ENCODE assay signal across 3 cellular contexts in genomic region chr11:1682225-1682901, GRCh38.
TF ChIP-seq lines count a peak whose summit lies in the region.

No MANE protein-coding gene starts in this region.

TF ChIP-seq in GM23338, 12 proteins besides CTCF, POLR2A, EP300 and RAD21 (continued from another document and continues in another):
- no peak for TF ChIP-seq ETS1 (IDR thresholded peaks at IDR 0.05)
- TF ChIP-seq NANOG (IDR thresholded peaks at IDR 0.05; ENCODE audit: borderline replicate concordance), result no peak
- no peak for TF ChIP-seq ZNF114 (CRISPR knock-in tag; IDR thresholded peaks at IDR 0.05)
- TF ChIP-seq EZH2 (IDR thresholded peaks at IDR 0.05; ENCODE audit: low read depth, unreplicated experiment), result no peak
- TF ChIP-seq ZNF331 (CRISPR knock-in tag; IDR thresholded peaks at IDR 0.05; ENCODE audit: low read depth), result no peak

TF ChIP-seq in WTC11, 78 proteins besides CTCF, POLR2A, EP300 and RAD21 (continued from another document):
- no peak for TF ChIP-seq FOXP4 (CRISPR knock-in tag; IDR thresholded peaks at IDR 0.05)
- TF ChIP-seq ZNF121 (CRISPR knock-in tag; IDR thresholded peaks at IDR 0.05), result no peak

TF ChIP-seq in liver, 16 proteins besides CTCF, POLR2A, EP300 and RAD21 (continued from another document):
- TF ChIP-seq REST (IDR thresholded peaks at IDR 0.05) (no peak), EGR1 (IDR thresholded peaks at IDR 0.05; ENCODE audit: low read depth in 2 of 2) (peak in 1 of 2 donors; percentile 17), FOXA2 (IDR thresholded peaks at IDR 0.05) (peak; percentile 49), HNF4G (IDR thresholded peaks at IDR 0.05) (no peak), MAX (IDR thresholded peaks at IDR 0.05) (peak; percentile 73), ATF3 (IDR thresholded peaks at IDR 0.05) (no peak), JUND (IDR thresholded peaks at IDR 0.05) (no peak), GABPA (IDR thresholded peaks at IDR 0.05 in 1 of 2, conservative IDR thresholded peaks at IDR 0.05 in 1 of 2) (no peak), FOXA1 (IDR thresholded peaks at IDR 0.05) (no peak), HNF4A (conservative IDR thresholded peaks at IDR 0.05) (peak; percentile 20 to 45), TAF1 (conservative IDR thresholded peaks at IDR 0.05) (no peak), YY1 (IDR thresholded peaks at IDR 0.05) (peak; percentile 79)
